Comparison of ENCODE assay signal across 22 cellular contexts in the genomic region with DNA sequence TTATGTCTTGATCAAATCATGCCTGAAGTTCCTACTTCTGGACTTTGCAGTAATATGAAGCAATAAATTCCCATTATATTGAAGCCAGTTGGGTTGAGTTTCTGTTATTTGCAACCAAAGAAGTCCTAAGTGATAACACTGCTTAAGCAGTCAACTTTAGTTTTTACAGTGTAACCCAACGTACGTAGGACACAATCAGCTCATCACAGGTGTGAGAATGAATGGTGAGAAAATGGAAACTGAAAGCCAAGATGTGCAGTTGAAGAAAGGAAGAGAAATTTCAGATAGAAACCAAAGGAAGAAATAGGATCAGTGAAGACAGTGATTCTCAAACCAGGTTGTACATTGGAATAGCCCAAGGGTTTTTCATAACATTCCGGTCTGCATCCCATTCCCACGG.
A peak's percentile ranks its signal among the peaks of the same experiment; 100 is the strongest.
DNase-seq lines count a peak whose midpoint lies in the region; ATAC-seq, FAIRE-seq and TF ChIP-seq lines count a peak whose summit lies in the region.
"Had no signal": no experiment of that assay in that cellular context is flagged by ENCODE, and none has a peak within 500 bp of the region (broad histone marks: within the 10 kb centered on the region; RNA-seq: fewer than 3 reads in every experiment).

No MANE protein-coding gene starts in this region.

- no peaks in the 10 kb centered on the region for H3K36me3 ChIP-seq in body of pancreas (replicated peaks in 1 of 2; ENCODE audit: insufficient read depth in 1 of 2, low read depth in 2 of 2)
- H3K36me3 ChIP-seq: BLaER1, brain microvascular endothelial cell, neutrophil, Peyer's patch, upper lobe of left lung had no signal

- H3K27me3 ChIP-seq in body of pancreas, result no peaks in the 10 kb centered on the region
- H3K27me3 ChIP-seq: BLaER1, brain microvascular endothelial cell, neutrophil, Peyer's patch, upper lobe of left lung had no signal

- H3K9me3 ChIP-seq in body of pancreas, result no peaks in the 10 kb centered on the region
- H3K9me3 ChIP-seq: BLaER1, neutrophil, Peyer's patch, SK-N-SH, upper lobe of left lung had no signal

- peak; percentile 60 for ATAC-seq in HG03432 (IDR thresholded peaks at IDR 0.05; ENCODE audit: unreplicated experiment)
- peak in 2 of 3 donors; percentile 9 to 53 for ATAC-seq in natural killer cell
- ATAC-seq in body of pancreas, result no peak
- ATAC-seq in WTC11, result no peak
- ATAC-seq: K562 had no signal

- H3K27ac Mint-ChIP-seq in activated CD4-positive, alpha-beta memory T cell treated with anti-CD3 and anti-CD28 coated beads, Interleukin-2, amount 10 ng/mL, durations not matched to agents 7 days and 5 days, result peak overlapping the region; percentile 11
- no peak overlapping the region for H3K27ac Mint-ChIP-seq in activated CD4-positive, alpha-beta memory T cell treated with anti-CD3 and anti-CD28 coated beads for 36 hours
- H3K27ac Mint-ChIP-seq in natural killer cell, result peak overlapping the region in 1 of 2 donors; percentile 11
- H3K27ac Mint-ChIP-seq in WTC11, result no peak overlapping the region
- H3K27ac Mint-ChIP-seq: mesothelial cell of epicardium had no signal

- no peaks in the 10 kb centered on the region for H3K27me3 Mint-ChIP-seq in activated CD4-positive, alpha-beta memory T cell treated with anti-CD3 and anti-CD28 coated beads, Interleukin-2, amount 10 ng/mL, durations not matched to agents 7 days and 5 days
- H3K27me3 Mint-ChIP-seq in activated CD4-positive, alpha-beta memory T cell treated with anti-CD3 and anti-CD28 coated beads for 36 hours, result no peaks in the 10 kb centered on the region
- H3K27me3 Mint-ChIP-seq in natural killer cell (ENCODE audit: low read depth in 2 of 2), result peaks cover under 1 to 5% of the 10 kb centered on the region in 2 donors
- H3K27me3 Mint-ChIP-seq in WTC11 (ENCODE audit: low read depth), result 0 out of 2 replicates have a peak, but pooled peaks cover 3% of the 10 kb centered on the region

- CTCF ChIA-PET in activated CD4-positive, alpha-beta memory T cell treated with anti-CD3 and anti-CD28 coated beads, Interleukin-2, amount 10 ng/mL, durations not matched to agents 7 days and 5 days (lab: Charles Lee), result interaction anchor here (1.1 to 1.2 kb wide), 2 partner anchors 23 to 90 kb away, joined by 3 to 4 read pairs; no protein-coding TSS in a partner anchor
- CTCF ChIA-PET in activated CD4-positive, alpha-beta memory T cell treated with anti-CD3 and anti-CD28 coated beads for 36 hours (lab: Charles Lee), result interaction anchor here (1.1 to 2.5 kb wide), 4 partner anchors 11 to 659 kb away, joined by 3 to 10 read pairs (median 3); no protein-coding TSS in a partner anchor
- CTCF ChIA-PET in HEK293T (lab: Yijun Ruan, JAX), result no interaction called here
- CTCF ChIA-PET in WTC11 (lab: Charles Lee), result no interaction called here

- no peak overlapping the region for H3K4me3 Mint-ChIP-seq in activated CD4-positive, alpha-beta memory T cell treated with anti-CD3 and anti-CD28 coated beads, Interleukin-2, amount 10 ng/mL, durations not matched to agents 7 days and 5 days
- H3K4me3 Mint-ChIP-seq in activated CD4-positive, alpha-beta memory T cell treated with anti-CD3 and anti-CD28 coated beads for 36 hours, result no peak overlapping the region
- H3K4me3 Mint-ChIP-seq in natural killer cell, result no peak overlapping the region
- no peak overlapping the region for H3K4me3 Mint-ChIP-seq in WTC11
- H3K4me3 Mint-ChIP-seq: mesothelial cell of epicardium had no signal

- intact Hi-C loops in activated CD4-positive, alpha-beta memory T cell treated with anti-CD3 and anti-CD28 coated beads for 36 hours (cut with micrococcal nuclease), result loop anchor here (5.0 to 10.0 kb wide), 3 partner anchors 98 to 822 kb away; no protein-coding TSS in a partner anchor
- intact Hi-C loops in natural killer cell (cut with micrococcal nuclease), result no loop called here
- intact Hi-C loops in body of pancreas (cut with DNase I), result no loop called here

- TF ChIP-seq CTCF in natural killer cell (IDR thresholded peaks at IDR 0.05) (no peak), body of pancreas (IDR thresholded peaks at IDR 0.05) (no peak), WTC11 (IDR thresholded peaks at IDR 0.05) (no peak)

- H3K4me1 ChIP-seq in body of pancreas, result no peaks in the 10 kb centered on the region
- H3K4me1 ChIP-seq: Peyer's patch had no signal

- peak; percentile 89 for FAIRE-seq in GM19239 (lab: Jason Lieb, UNC)
- FAIRE-seq: A204.1, frontal cortex, K562 had no signal

- no peak for TF ChIP-seq POLR2A in body of pancreas (IDR thresholded peaks at IDR 0.05)

- H3K36me3 Mint-ChIP-seq in activated CD4-positive, alpha-beta memory T cell treated with anti-CD3 and anti-CD28 coated beads, Interleukin-2, amount 10 ng/mL, durations not matched to agents 7 days and 5 days (ENCODE audit: low read depth), result peaks cover 11% of the 10 kb centered on the region
- no peaks in the 10 kb centered on the region for H3K36me3 Mint-ChIP-seq in activated CD4-positive, alpha-beta memory T cell treated with anti-CD3 and anti-CD28 coated beads for 36 hours
- no peaks in the 10 kb centered on the region for H3K36me3 Mint-ChIP-seq in natural killer cell
- H3K36me3 Mint-ChIP-seq in WTC11, result no peaks in the 10 kb centered on the region
- H3K36me3 Mint-ChIP-seq: mesothelial cell of epicardium had no signal

- H3K4me1 Mint-ChIP-seq in activated CD4-positive, alpha-beta memory T cell treated with anti-CD3 and anti-CD28 coated beads, Interleukin-2, amount 10 ng/mL, durations not matched to agents 7 days and 5 days, result peaks cover 44% of the 10 kb centered on the region
- peaks cover 63% of the 10 kb centered on the region for H3K4me1 Mint-ChIP-seq in activated CD4-positive, alpha-beta memory T cell treated with anti-CD3 and anti-CD28 coated beads for 36 hours (ENCODE audit: low read depth)
- H3K4me1 Mint-ChIP-seq in natural killer cell (peaks cover 30 to 39% of the 10 kb centered on the region in 2 donors), WTC11 (no peaks in the 10 kb centered on the region)
- H3K4me1 Mint-ChIP-seq: mesothelial cell of epicardium had no signal

- no peak overlapping the region for H3K4me3 ChIP-seq in body of pancreas
- H3K4me3 ChIP-seq: BLaER1, K562, Peyer's patch, upper lobe of left lung had no signal

- POLR2A ChIA-PET in activated CD4-positive, alpha-beta memory T cell treated with anti-CD3 and anti-CD28 coated beads, Interleukin-2, amount 10 ng/mL, durations not matched to agents 7 days and 5 days (lab: Charles Lee), result no interaction called here
- POLR2A ChIA-PET in activated CD4-positive, alpha-beta memory T cell treated with anti-CD3 and anti-CD28 coated beads for 36 hours (lab: Charles Lee), result interaction anchor here (1.1 kb wide), 1 partner anchor 72 kb away, joined by 3 read pairs; no protein-coding TSS in a partner anchor
- POLR2A ChIA-PET in HEK293T (lab: Yijun Ruan, JAX), result no interaction called here
- POLR2A ChIA-PET in WTC11 (lab: Charles Lee), result no interaction called here

- DNase-seq in activated CD4-positive, alpha-beta memory T cell treated with anti-CD3 and anti-CD28 coated beads, Interleukin-2, amount 10 ng/mL, durations not matched to agents 7 days and 5 days, result no peak
- no peak for DNase-seq in activated CD4-positive, alpha-beta memory T cell treated with anti-CD3 and anti-CD28 coated beads for 36 hours
- DNase-seq in GM19239 (ENCODE audit: insufficient read length, low spot score) (no peak), natural killer cell (no peak), body of pancreas (no peak), HEK293T (ENCODE audit: extremely low spot score) (no peak), WTC11 (ENCODE audit: low spot score) (no peak)
- DNase-seq: activated CD8-positive, alpha-beta memory T cell treated with anti-CD3 and anti-CD28 coated beads for 24 hours; brain microvascular endothelial cell; cortex of kidney; NCI-H748 treated with DMSO at 0.1 percent for 48 hours; Peyer's patch; SK-N-SH; stimulated activated naive CD4-positive, alpha-beta T cell; upper lobe of left lung had no signal

- H3K27ac ChIP-seq in body of pancreas, result no peak overlapping the region
- H3K27ac ChIP-seq: BLaER1, brain microvascular endothelial cell, neutrophil, Peyer's patch, upper lobe of left lung had no signal

- 72 to 82% methylated on average over 4 of the region's 4 CpGs for WGBS in body of pancreas, 2 donors

- peaks cover 5% of the 10 kb centered on the region for H3K9me3 Mint-ChIP-seq in activated CD4-positive, alpha-beta memory T cell treated with anti-CD3 and anti-CD28 coated beads, Interleukin-2, amount 10 ng/mL, durations not matched to agents 7 days and 5 days
- no peaks in the 10 kb centered on the region for H3K9me3 Mint-ChIP-seq in activated CD4-positive, alpha-beta memory T cell treated with anti-CD3 and anti-CD28 coated beads for 36 hours
- H3K9me3 Mint-ChIP-seq in natural killer cell, result peaks cover 2 to 3% of the 10 kb centered on the region in 2 donors
- H3K9me3 Mint-ChIP-seq in WTC11, result peaks cover 6% of the 10 kb centered on the region
- H3K9me3 Mint-ChIP-seq: mesothelial cell of epicardium had no signal

TF ChIP-seq in HEK293T, 16 proteins besides CTCF, POLR2A, EP300 and RAD21:
- no peak for TF ChIP-seq FOXM1 (IDR thresholded peaks at IDR 0.05; ENCODE audit: borderline replicate concordance)
- no peak for TF ChIP-seq ARNT (IDR thresholded peaks at IDR 0.05)
- no peak for TF ChIP-seq CTBP1 (IDR thresholded peaks at IDR 0.05; ENCODE audit: borderline replicate concordance)

TF ChIP-seq in WTC11, 78 proteins besides CTCF, POLR2A, EP300 and RAD21 (continues in another document):
- TF ChIP-seq, protein P1, sequence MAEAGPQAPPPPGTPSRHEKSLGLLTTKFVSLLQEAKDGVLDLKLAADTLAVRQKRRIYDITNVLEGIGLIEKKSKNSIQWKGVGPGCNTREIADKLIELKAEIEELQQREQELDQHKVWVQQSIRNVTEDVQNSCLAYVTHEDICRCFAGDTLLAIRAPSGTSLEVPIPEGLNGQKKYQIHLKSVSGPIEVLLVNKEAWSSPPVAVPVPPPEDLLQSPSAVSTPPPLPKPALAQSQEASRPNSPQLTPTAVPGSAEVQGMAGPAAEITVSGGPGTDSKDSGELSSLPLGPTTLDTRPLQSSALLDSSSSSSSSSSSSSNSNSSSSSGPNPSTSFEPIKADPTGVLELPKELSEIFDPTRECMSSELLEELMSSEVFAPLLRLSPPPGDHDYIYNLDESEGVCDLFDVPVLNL (CRISPR knock-in tag; IDR thresholded peaks at IDR 0.05; ENCODE audit: borderline replicate concordance, low read depth), result no peak
- TF ChIP-seq ZNF671 (CRISPR knock-in tag; IDR thresholded peaks at IDR 0.05) (no peak), IRF2 (CRISPR knock-in tag; IDR thresholded peaks at IDR 0.05; ENCODE audit: borderline replicate concordance, low read depth) (no peak), KAT7 (CRISPR knock-in tag; IDR thresholded peaks at IDR 0.05; ENCODE audit: borderline replicate concordance) (no peak), CREM (CRISPR knock-in tag; IDR thresholded peaks at IDR 0.05) (no peak), NFE2L1 (CRISPR knock-in tag; IDR thresholded peaks at IDR 0.05) (no peak)
- TF ChIP-seq, protein P2, sequence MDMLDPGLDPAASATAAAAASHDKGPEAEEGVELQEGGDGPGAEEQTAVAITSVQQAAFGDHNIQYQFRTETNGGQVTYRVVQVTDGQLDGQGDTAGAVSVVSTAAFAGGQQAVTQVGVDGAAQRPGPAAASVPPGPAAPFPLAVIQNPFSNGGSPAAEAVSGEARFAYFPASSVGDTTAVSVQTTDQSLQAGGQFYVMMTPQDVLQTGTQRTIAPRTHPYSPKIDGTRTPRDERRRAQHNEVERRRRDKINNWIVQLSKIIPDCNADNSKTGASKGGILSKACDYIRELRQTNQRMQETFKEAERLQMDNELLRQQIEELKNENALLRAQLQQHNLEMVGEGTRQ (CRISPR knock-in tag; IDR thresholded peaks at IDR 0.05), result no peak

Comparison
In these comparisons a context has a peak if more than half of its experiments do, and no peak if none do; other contexts are left out.
1. ATAC-seq: peak in HG03432 (single experiment) and natural killer cell (2 of 3); none in body of pancreas (single experiment) and WTC11 (single experiment).
2. CTCF ChIA-PET loops: an anchor here in activated CD4-positive, alpha-beta memory T cell treated with anti-CD3 and anti-CD28 coated beads, Interleukin-2, amount 10 ng/mL, durations not matched to agents 7 days and 5 days (1.1 to 1.2 kb wide) and activated CD4-positive, alpha-beta memory T cell treated with anti-CD3 and anti-CD28 coated beads for 36 hours (1.1 to 2.5 kb wide); none called in HEK293T and WTC11.